ENCODE assay signal across 8 cellular contexts in genomic region chr6:56570434-56571359, GRCh38.
DNase-seq lines count a peak whose midpoint lies in the region; TF ChIP-seq lines count a peak whose summit lies in the region.

No MANE protein-coding gene starts in this region.

- TF ChIP-seq POLR2A in spleen (IDR thresholded peaks at IDR 0.05) = no peak

- no peaks in the 10 kb centered on the region for H3K79me2 ChIP-seq in Loucy (ENCODE audit: insufficient read depth, low read length)

- intact Hi-C loops in activated CD4-positive, alpha-beta T cell treated with anti-CD3 and anti-CD28 coated beads, Interleukin-2, amount 10 ng/mL, durations not matched to agents 24 days and 14 days (cut with micrococcal nuclease) = loop anchor here (1.0 to 10.0 kb wide), 2 partner anchors 96 to 211 kb away; no protein-coding TSS in a partner anchor
- intact Hi-C loops in spleen (cut with DNase I; ENCODE audit: low total_unique reads) = no loop called here

- H3K9me3 ChIP-seq in Loucy (ENCODE audit: insufficient read depth, low read depth, low read length) (no peaks in the 10 kb centered on the region), spleen (no peaks in the 10 kb centered on the region)

- H3K4me1 Mint-ChIP-seq in activated CD4-positive, alpha-beta T cell treated with anti-CD3 and anti-CD28 coated beads, Interleukin-2, amount 10 ng/mL, durations not matched to agents 24 days and 14 days = no peaks in the 10 kb centered on the region

- H3K36me3 ChIP-seq in Loucy (ENCODE audit: insufficient read depth, low read length) (peaks cover 4% of the 10 kb centered on the region; the same call in 1 of the 2 replicates), spleen (peaks cover 0 to 19% (median 0%) of the 10 kb centered on the region in 6 donors)

- H3K27me3 ChIP-seq in Loucy (ENCODE audit: insufficient read depth, low read length, poor library complexity, severe bottlenecking) (no peaks in the 10 kb centered on the region), spleen (replicated peaks in 1 of 7) (no peaks in the 10 kb centered on the region)

- H3K4me2 ChIP-seq in Loucy (ENCODE audit: low read depth, low read length, poor library complexity, severe bottlenecking) = no peak overlapping the region

- H3K9me3 Mint-ChIP-seq in activated CD4-positive, alpha-beta T cell treated with anti-CD3 and anti-CD28 coated beads, Interleukin-2, amount 10 ng/mL, durations not matched to agents 24 days and 14 days = no peaks in the 10 kb centered on the region

- no peaks in the 10 kb centered on the region for H3K4me1 ChIP-seq in Loucy (ENCODE audit: insufficient read depth, low read length, poor library complexity, severe bottlenecking)
- peaks cover 0 to 8% (median 0%) of the 10 kb centered on the region in 6 donors for H3K4me1 ChIP-seq in spleen

- H3K9me2 ChIP-seq in Loucy (replicated peaks; ENCODE audit: low read depth, low read length) = no peaks in the 10 kb centered on the region

- H3K9ac ChIP-seq in Loucy (ENCODE audit: low read depth, low read length, poor library complexity, severe bottlenecking) = no peak overlapping the region

- no peak overlapping the region for H3K4me3 Mint-ChIP-seq in activated CD4-positive, alpha-beta T cell treated with anti-CD3 and anti-CD28 coated beads, Interleukin-2, amount 10 ng/mL, durations not matched to agents 24 days and 14 days

- no peak overlapping the region for H2AFZ ChIP-seq in Loucy (ENCODE audit: low read length)

- H3K27me3 Mint-ChIP-seq in activated CD4-positive, alpha-beta T cell treated with anti-CD3 and anti-CD28 coated beads, Interleukin-2, amount 10 ng/mL, durations not matched to agents 24 days and 14 days = no peaks in the 10 kb centered on the region

- H3K4me3 ChIP-seq in Loucy (ENCODE audit: low read length, poor library complexity, severe bottlenecking) = no peak overlapping the region
- no peak overlapping the region for H3K4me3 ChIP-seq in spleen

- no peak overlapping the region for H3K27ac Mint-ChIP-seq in activated CD4-positive, alpha-beta T cell treated with anti-CD3 and anti-CD28 coated beads, Interleukin-2, amount 10 ng/mL, durations not matched to agents 24 days and 14 days

- no peak overlapping the region for H3K27ac ChIP-seq in spleen

- TF ChIP-seq CTCF in Loucy (conservative IDR thresholded peaks at IDR 0.05; ENCODE audit: low read length) (peak; percentile 80), spleen (IDR thresholded peaks at IDR 0.05 in 8 of 11, conservative IDR thresholded peaks at IDR 0.05 in 3 of 11) (peak in 8 of 11 experiments; percentile 33 to 62 (median 42))

- H3F3A ChIP-seq in Loucy (ENCODE audit: low read depth) = no peaks in the 10 kb centered on the region

- WGBS in spleen, 5 donors = 59 to 64% (median 61%) methylated on average over 8 of the region's 8 CpGs

- no peaks in the 10 kb centered on the region for H3K36me3 Mint-ChIP-seq in activated CD4-positive, alpha-beta T cell treated with anti-CD3 and anti-CD28 coated beads, Interleukin-2, amount 10 ng/mL, durations not matched to agents 24 days and 14 days (ENCODE audit: low read depth)

- peak; percentile 60 for DNase-seq in activated CD4-positive, alpha-beta T cell treated with anti-CD3 and anti-CD28 coated beads, Interleukin-2, amount 10 ng/mL, durations not matched to agents 24 days and 14 days
- no peak for DNase-seq in activated CD4-positive, alpha-beta T cell treated with anti-CD3 and anti-CD28 coated beads, Interleukin-2, amount 50 U/mL, for 4 hours
- peak; percentile 28 for DNase-seq in HCEC 1CT
- peak; percentile 29 for DNase-seq in SKM-1 treated with dmso at 0.1 percent for 144 hours (lab: John Stamatoyannopoulos, UW; ENCODE audit: unreplicated experiment)
- peak; percentile 33 for DNase-seq in germinal center (ENCODE audit: low spot score)
- DNase-seq in spleen = no peak
- no peak for DNase-seq in stimulated activated naive CD4-positive, alpha-beta T cell treated with Interleukin-2 at 50 U/mL for 16 hours (lab: John Stamatoyannopoulos, UW)

- no peaks in the 10 kb centered on the region for H4K20me1 ChIP-seq in Loucy (ENCODE audit: insufficient read depth, low read length, poor library complexity, severe bottlenecking)

Comparison
In these comparisons a context has a peak if more than half of its experiments do, and no peak if none do; other contexts are left out.
1. DNase-seq: peak in activated CD4-positive, alpha-beta T cell treated with anti-CD3 and anti-CD28 coated beads, Interleukin-2, amount 10 ng/mL, durations not matched to agents 24 days and 14 days (single experiment), HCEC 1CT (single experiment), SKM-1 treated with dmso at 0.1 percent for 144 hours (single experiment) and germinal center (single experiment); none in activated CD4-positive, alpha-beta T cell treated with anti-CD3 and anti-CD28 coated beads, Interleukin-2, amount 50 U/mL, for 4 hours (0 of 2), spleen (single experiment) and stimulated activated naive CD4-positive, alpha-beta T cell treated with Interleukin-2 at 50 U/mL for 16 hours (single experiment).